Comparison of ENCODE assay signal across 1 cellular context in the genomic region with DNA sequence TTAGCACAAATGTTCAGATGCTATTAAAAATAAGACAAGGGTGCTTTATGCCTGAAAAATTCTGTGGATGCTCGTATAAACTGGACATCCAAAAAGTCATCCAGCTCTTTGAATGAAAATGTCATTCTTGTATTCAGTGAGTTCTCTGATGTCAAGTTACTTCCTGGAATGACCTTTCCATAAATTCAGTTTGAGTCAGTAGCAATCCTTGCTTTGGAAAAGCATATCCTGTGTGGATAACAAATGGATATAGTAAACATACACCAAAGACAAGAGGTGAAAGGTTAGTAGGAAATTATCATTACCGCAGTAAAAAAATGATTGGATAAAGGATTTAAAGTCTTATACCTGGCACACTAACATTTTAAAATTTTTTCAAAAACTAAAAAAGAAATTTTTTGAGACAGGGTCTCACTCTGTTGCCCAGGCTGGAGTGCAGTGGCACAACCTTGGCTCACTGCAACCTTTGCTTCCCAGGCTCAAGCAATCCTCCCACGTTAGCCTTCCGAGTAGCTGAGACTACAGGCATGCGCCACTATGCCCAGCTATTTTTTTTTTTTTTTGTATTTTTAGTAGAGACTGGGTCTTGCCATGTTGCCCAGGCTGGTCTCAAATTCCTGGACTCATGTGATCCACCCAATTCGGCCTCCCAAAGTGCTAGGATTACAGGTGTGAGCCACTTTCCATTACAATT.
TF ChIP-seq lines count a peak whose summit lies in the region.

No MANE protein-coding gene starts in this region.

TF ChIP-seq in HCT116, 20 proteins besides CTCF, POLR2A, EP300 and RAD21 (continued from another document):
- TF ChIP-seq ELF1 (IDR thresholded peaks at IDR 0.05; ENCODE audit: borderline replicate concordance, low read depth) (no peak), TCF7L2 (IDR thresholded peaks at IDR 0.05; ENCODE audit: borderline replicate concordance, extremely low read depth, insufficient read depth, insufficient read length) (no peak), EZH2phosphoT487 (IDR thresholded peaks at IDR 0.05; ENCODE audit: borderline replicate concordance) (no peak), POLR2AphosphoS5 (IDR thresholded peaks at IDR 0.05; ENCODE audit: low read depth, low read length) (no peak), EZH2 (IDR thresholded peaks at IDR 0.05) (no peak), EGR1 (IDR thresholded peaks at IDR 0.05; ENCODE audit: low read depth) (no peak)
- TF ChIP-seq, protein P1, sequence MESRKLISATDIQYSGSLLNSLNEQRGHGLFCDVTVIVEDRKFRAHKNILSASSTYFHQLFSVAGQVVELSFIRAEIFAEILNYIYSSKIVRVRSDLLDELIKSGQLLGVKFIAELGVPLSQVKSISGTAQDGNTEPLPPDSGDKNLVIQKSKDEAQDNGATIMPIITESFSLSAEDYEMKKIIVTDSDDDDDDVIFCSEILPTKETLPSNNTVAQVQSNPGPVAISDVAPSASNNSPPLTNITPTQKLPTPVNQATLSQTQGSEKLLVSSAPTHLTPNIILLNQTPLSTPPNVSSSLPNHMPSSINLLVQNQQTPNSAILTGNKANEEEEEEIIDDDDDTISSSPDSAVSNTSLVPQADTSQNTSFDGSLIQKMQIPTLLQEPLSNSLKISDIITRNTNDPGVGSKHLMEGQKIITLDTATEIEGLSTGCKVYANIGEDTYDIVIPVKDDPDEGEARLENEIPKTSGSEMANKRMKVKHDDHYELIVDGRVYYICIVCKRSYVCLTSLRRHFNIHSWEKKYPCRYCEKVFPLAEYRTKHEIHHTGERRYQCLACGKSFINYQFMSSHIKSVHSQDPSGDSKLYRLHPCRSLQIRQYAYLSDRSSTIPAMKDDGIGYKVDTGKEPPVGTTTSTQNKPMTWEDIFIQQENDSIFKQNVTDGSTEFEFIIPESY (IDR thresholded peaks at IDR 0.05; ENCODE audit: extremely low read depth, insufficient replicate concordance, low read length): no peak
- TF ChIP-seq, protein P2, sequence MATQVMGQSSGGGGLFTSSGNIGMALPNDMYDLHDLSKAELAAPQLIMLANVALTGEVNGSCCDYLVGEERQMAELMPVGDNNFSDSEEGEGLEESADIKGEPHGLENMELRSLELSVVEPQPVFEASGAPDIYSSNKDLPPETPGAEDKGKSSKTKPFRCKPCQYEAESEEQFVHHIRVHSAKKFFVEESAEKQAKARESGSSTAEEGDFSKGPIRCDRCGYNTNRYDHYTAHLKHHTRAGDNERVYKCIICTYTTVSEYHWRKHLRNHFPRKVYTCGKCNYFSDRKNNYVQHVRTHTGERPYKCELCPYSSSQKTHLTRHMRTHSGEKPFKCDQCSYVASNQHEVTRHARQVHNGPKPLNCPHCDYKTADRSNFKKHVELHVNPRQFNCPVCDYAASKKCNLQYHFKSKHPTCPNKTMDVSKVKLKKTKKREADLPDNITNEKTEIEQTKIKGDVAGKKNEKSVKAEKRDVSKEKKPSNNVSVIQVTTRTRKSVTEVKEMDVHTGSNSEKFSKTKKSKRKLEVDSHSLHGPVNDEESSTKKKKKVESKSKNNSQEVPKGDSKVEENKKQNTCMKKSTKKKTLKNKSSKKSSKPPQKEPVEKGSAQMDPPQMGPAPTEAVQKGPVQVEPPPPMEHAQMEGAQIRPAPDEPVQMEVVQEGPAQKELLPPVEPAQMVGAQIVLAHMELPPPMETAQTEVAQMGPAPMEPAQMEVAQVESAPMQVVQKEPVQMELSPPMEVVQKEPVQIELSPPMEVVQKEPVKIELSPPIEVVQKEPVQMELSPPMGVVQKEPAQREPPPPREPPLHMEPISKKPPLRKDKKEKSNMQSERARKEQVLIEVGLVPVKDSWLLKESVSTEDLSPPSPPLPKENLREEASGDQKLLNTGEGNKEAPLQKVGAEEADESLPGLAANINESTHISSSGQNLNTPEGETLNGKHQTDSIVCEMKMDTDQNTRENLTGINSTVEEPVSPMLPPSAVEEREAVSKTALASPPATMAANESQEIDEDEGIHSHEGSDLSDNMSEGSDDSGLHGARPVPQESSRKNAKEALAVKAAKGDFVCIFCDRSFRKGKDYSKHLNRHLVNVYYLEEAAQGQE (IDR thresholded peaks at IDR 0.05; ENCODE audit: low read depth): no peak
